1 cellular context compared by ENCODE assay signal in the genomic region with DNA sequence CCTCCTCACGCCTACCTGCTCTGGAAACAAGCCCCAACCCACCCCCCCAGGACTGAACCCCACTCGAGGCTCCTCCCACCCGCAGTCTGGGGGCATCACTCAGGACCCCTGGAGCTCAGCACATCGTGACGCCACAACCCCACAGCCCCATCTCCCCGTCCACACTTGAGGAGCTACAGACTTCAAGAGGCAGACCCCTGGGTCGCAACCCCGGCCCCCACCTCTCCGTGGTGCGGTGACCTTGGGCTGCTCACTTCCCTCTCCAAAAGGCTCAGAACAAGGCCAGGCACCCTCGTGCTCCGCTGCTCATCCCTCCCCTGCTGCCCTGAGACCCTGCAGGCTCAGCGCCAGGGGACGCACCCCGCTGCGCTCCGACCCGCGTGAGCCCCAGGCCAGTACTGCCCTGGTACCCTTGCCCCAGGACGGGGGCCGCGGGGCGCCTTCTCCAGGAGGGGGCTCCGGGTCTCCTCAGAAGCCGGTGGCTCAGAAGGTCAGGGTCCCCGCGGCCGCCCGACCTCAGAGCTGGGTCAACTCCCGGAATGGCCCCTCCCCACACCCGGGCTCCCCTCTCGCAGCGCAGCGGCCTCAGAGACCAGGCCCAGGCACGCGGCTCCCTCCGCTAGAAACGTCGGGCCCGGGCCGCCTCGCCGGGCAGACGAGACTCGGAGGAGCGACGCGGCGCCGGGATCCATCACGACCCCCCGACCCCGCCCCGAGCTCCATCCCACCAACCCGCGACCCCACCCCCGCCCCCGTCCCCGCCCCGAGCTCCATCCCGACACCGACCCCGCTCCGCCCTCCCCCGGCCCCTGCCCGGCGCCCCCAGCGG.
TF ChIP-seq lines count a peak whose summit lies in the region.

No MANE protein-coding gene starts in this region.

TF ChIP-seq in HepG2, 621 proteins besides CTCF, POLR2A, EP300 and RAD21 (continued from another document and continues in another):
- TF ChIP-seq, protein P1, sequence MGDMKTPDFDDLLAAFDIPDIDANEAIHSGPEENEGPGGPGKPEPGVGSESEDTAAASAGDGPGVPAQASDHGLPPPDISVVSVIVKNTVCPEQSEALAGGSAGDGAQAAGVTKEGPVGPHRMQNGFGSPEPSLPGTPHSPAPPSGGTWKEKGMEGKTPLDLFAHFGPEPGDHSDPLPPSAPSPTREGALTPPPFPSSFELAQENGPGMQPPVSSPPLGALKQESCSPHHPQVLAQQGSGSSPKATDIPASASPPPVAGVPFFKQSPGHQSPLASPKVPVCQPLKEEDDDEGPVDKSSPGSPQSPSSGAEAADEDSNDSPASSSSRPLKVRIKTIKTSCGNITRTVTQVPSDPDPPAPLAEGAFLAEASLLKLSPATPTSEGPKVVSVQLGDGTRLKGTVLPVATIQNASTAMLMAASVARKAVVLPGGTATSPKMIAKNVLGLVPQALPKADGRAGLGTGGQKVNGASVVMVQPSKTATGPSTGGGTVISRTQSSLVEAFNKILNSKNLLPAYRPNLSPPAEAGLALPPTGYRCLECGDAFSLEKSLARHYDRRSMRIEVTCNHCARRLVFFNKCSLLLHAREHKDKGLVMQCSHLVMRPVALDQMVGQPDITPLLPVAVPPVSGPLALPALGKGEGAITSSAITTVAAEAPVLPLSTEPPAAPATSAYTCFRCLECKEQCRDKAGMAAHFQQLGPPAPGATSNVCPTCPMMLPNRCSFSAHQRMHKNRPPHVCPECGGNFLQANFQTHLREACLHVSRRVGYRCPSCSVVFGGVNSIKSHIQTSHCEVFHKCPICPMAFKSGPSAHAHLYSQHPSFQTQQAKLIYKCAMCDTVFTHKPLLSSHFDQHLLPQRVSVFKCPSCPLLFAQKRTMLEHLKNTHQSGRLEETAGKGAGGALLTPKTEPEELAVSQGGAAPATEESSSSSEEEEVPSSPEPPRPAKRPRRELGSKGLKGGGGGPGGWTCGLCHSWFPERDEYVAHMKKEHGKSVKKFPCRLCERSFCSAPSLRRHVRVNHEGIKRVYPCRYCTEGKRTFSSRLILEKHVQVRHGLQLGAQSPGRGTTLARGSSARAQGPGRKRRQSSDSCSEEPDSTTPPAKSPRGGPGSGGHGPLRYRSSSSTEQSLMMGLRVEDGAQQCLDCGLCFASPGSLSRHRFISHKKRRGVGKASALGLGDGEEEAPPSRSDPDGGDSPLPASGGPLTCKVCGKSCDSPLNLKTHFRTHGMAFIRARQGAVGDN (CRISPR knock-in tag; IDR thresholded peaks at IDR 0.05): no peak; the same call in 1 of the 2 replicates
- TF ChIP-seq, protein P2, sequence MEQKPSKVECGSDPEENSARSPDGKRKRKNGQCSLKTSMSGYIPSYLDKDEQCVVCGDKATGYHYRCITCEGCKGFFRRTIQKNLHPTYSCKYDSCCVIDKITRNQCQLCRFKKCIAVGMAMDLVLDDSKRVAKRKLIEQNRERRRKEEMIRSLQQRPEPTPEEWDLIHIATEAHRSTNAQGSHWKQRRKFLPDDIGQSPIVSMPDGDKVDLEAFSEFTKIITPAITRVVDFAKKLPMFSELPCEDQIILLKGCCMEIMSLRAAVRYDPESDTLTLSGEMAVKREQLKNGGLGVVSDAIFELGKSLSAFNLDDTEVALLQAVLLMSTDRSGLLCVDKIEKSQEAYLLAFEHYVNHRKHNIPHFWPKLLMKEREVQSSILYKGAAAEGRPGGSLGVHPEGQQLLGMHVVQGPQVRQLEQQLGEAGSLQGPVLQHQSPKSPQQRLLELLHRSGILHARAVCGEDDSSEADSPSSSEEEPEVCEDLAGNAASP (CRISPR knock-in tag; IDR thresholded peaks at IDR 0.05; ENCODE audit: borderline replicate concordance): no peak
- TF ChIP-seq NCOA2 (CRISPR knock-in tag; IDR thresholded peaks at IDR 0.05) (no peak), THAP11 (CRISPR knock-in tag; IDR thresholded peaks at IDR 0.05) (no peak; the same call in 1 of the 2 replicates), ZNF138 (CRISPR knock-in tag; IDR thresholded peaks at IDR 0.05; ENCODE audit: low read depth) (no peak), TARDBP (CRISPR knock-in tag; IDR thresholded peaks at IDR 0.05) (no peak), SRSF1 (optimal IDR thresholded peaks at IDR 0.05; ENCODE audit: low read depth, low read length) (no peak), ZNF33B (CRISPR knock-in tag; IDR thresholded peaks at IDR 0.05) (peak; percentile 27; the same call in 1 of the 2 replicates), ZNF616 (CRISPR knock-in tag; IDR thresholded peaks at IDR 0.05; ENCODE audit: low read depth) (no peak), NFKBIZ (CRISPR knock-in tag; IDR thresholded peaks at IDR 0.05) (no peak), ZNF460 (CRISPR knock-in tag; IDR thresholded peaks at IDR 0.05; ENCODE audit: borderline replicate concordance) (no peak), KLF13 (CRISPR knock-in tag; IDR thresholded peaks at IDR 0.05) (no peak)
- TF ChIP-seq, protein P3, sequence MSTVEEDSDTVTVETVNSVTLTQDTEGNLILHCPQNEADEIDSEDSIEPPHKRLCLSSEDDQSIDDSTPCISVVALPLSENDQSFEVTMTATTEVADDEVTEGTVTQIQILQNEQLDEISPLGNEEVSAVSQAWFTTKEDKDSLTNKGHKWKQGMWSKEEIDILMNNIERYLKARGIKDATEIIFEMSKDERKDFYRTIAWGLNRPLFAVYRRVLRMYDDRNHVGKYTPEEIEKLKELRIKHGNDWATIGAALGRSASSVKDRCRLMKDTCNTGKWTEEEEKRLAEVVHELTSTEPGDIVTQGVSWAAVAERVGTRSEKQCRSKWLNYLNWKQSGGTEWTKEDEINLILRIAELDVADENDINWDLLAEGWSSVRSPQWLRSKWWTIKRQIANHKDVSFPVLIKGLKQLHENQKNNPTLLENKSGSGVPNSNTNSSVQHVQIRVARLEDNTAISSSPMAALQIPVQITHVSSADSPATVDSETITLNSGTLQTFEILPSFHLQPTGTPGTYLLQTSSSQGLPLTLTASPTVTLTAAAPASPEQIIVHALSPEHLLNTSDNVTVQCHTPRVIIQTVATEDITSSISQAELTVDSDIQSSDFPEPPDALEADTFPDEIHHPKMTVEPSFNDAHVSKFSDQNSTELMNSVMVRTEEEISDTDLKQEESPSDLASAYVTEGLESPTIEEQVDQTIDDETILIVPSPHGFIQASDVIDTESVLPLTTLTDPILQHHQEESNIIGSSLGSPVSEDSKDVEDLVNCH (CRISPR knock-in tag; IDR thresholded peaks at IDR 0.05): no peak
- TF ChIP-seq, protein P4, sequence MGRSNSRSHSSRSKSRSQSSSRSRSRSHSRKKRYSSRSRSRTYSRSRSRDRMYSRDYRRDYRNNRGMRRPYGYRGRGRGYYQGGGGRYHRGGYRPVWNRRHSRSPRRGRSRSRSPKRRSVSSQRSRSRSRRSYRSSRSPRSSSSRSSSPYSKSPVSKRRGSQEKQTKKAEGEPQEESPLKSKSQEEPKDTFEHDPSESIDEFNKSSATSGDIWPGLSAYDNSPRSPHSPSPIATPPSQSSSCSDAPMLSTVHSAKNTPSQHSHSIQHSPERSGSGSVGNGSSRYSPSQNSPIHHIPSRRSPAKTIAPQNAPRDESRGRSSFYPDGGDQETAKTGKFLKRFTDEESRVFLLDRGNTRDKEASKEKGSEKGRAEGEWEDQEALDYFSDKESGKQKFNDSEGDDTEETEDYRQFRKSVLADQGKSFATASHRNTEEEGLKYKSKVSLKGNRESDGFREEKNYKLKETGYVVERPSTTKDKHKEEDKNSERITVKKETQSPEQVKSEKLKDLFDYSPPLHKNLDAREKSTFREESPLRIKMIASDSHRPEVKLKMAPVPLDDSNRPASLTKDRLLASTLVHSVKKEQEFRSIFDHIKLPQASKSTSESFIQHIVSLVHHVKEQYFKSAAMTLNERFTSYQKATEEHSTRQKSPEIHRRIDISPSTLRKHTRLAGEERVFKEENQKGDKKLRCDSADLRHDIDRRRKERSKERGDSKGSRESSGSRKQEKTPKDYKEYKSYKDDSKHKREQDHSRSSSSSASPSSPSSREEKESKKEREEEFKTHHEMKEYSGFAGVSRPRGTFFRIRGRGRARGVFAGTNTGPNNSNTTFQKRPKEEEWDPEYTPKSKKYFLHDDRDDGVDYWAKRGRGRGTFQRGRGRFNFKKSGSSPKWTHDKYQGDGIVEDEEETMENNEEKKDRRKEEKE (IDR thresholded peaks at IDR 0.05): no peak
- TF ChIP-seq, protein P5, sequence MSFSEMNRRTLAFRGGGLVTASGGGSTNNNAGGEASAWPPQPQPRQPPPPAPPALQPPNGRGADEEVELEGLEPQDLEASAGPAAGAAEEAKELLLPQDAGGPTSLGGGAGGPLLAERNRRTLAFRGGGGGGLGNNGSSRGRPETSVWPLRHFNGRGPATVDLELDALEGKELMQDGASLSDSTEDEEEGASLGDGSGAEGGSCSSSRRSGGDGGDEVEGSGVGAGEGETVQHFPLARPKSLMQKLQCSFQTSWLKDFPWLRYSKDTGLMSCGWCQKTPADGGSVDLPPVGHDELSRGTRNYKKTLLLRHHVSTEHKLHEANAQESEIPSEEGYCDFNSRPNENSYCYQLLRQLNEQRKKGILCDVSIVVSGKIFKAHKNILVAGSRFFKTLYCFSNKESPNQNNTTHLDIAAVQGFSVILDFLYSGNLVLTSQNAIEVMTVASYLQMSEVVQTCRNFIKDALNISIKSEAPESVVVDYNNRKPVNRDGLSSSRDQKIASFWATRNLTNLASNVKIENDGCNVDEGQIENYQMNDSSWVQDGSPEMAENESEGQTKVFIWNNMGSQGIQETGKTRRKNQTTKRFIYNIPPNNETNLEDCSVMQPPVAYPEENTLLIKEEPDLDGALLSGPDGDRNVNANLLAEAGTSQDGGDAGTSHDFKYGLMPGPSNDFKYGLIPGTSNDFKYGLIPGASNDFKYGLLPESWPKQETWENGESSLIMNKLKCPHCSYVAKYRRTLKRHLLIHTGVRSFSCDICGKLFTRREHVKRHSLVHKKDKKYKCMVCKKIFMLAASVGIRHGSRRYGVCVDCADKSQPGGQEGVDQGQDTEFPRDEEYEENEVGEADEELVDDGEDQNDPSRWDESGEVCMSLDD (CRISPR knock-in tag; IDR thresholded peaks at IDR 0.05; ENCODE audit: borderline replicate concordance): 0 out of 2 replicates have a peak, but pooled peaks have one; percentile 50
- TF ChIP-seq, protein P6, sequence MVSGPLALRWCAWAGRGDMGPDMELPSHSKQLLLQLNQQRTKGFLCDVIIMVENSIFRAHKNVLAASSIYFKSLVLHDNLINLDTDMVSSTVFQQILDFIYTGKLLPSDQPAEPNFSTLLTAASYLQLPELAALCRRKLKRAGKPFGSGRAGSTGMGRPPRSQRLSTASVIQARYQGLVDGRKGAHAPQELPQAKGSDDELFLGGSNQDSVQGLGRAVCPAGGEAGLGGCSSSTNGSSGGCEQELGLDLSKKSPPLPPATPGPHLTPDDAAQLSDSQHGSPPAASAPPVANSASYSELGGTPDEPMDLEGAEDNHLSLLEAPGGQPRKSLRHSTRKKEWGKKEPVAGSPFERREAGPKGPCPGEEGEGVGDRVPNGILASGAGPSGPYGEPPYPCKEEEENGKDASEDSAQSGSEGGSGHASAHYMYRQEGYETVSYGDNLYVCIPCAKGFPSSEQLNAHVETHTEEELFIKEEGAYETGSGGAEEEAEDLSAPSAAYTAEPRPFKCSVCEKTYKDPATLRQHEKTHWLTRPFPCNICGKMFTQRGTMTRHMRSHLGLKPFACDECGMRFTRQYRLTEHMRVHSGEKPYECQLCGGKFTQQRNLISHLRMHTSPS (CRISPR knock-in tag; IDR thresholded peaks at IDR 0.05; ENCODE audit: low read depth): no peak
- TF ChIP-seq, protein P7, sequence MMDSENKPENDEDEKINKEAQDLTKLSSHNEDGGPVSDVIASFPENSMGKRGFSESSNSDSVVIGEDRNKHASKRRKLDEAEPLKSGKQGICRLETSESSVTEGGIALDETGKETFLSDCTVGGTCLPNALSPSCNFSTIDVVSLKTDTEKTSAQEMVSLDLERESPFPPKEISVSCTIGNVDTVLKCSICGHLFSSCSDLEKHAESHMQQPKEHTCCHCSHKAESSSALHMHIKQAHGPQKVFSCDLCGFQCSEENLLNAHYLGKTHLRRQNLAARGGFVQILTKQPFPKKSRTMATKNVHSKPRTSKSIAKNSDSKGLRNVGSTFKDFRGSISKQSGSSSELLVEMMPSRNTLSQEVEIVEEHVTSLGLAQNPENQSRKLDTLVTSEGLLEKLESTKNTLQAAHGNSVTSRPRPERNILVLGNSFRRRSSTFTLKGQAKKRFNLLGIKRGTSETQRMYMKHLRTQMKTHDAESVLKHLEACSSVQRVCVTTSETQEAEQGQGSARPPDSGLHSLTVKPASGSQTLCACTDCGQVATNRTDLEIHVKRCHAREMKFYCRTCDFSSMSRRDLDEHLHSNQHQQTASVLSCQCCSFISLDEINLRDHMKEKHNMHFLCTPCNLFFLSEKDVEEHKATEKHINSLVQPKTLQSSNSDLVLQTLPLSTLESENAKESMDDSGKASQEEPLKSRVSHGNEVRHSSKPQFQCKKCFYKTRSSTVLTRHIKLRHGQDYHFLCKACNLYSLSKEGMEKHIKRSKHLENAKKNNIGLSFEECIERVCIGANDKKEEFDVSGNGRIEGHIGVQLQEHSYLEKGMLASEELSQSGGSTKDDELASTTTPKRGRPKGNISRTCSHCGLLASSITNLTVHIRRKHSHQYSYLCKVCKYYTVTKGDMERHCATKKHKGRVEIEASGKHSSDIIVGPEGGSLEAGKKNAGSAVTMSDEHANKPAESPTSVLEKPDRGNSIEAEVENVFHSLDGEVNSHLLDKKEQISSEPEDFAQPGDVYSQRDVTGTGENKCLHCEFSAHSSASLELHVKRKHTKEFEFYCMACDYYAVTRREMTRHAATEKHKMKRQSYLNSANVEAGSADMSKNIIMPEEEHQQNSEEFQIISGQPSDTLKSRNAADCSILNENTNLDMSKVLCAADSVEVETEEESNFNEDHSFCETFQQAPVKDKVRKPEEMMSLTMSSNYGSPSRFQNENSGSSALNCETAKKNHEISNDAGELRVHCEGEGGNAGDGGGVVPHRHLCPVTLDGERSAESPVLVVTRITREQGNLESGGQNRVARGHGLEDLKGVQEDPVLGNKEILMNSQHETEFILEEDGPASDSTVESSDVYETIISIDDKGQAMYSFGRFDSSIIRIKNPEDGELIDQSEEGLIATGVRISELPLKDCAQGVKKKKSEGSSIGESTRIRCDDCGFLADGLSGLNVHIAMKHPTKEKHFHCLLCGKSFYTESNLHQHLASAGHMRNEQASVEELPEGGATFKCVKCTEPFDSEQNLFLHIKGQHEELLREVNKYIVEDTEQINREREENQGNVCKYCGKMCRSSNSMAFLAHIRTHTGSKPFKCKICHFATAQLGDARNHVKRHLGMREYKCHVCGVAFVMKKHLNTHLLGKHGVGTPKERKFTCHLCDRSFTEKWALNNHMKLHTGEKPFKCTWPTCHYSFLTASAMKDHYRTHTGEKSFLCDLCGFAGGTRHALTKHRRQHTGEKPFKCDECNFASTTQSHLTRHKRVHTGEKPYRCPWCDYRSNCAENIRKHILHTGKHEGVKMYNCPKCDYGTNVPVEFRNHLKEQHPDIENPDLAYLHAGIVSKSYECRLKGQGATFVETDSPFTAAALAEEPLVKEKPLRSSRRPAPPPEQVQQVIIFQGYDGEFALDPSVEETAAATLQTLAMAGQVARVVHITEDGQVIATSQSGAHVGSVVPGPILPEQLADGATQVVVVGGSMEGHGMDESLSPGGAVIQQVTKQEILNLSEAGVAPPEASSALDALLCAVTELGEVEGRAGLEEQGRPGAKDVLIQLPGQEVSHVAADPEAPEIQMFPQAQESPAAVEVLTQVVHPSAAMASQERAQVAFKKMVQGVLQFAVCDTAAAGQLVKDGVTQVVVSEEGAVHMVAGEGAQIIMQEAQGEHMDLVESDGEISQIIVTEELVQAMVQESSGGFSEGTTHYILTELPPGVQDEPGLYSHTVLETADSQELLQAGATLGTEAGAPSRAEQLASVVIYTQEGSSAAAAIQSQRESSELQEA (CRISPR knock-in tag; IDR thresholded peaks at IDR 0.05; ENCODE audit: not compliant biosample characterization): peak; percentile 60
- TF ChIP-seq, protein P8, sequence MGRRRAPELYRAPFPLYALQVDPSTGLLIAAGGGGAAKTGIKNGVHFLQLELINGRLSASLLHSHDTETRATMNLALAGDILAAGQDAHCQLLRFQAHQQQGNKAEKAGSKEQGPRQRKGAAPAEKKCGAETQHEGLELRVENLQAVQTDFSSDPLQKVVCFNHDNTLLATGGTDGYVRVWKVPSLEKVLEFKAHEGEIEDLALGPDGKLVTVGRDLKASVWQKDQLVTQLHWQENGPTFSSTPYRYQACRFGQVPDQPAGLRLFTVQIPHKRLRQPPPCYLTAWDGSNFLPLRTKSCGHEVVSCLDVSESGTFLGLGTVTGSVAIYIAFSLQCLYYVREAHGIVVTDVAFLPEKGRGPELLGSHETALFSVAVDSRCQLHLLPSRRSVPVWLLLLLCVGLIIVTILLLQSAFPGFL (CRISPR knock-in tag; IDR thresholded peaks at IDR 0.05): no peak
